ENCODE assay signal across 8 cellular contexts in the genomic region with DNA sequence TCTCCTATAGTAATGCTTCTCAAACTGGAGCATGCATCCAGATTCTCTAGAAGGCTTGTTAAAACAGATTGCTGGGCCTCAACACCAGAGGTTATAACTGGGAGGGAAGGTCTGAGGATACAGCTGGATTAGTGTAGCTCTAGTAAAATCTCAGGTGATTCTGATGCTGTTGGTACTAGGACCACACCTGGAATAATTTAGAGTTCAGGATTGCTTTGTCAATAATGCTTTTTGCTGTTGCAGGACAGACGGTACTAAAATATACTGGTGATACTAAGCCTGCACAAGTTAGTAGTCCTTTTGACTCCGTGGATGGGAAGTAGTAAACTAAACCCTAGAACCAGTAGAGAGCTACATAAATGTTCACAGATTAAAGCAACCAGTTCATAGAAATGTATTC.
A peak's percentile ranks its signal among the peaks of the same experiment; 100 is the strongest.
DNase-seq lines count a peak whose midpoint lies in the region; ATAC-seq and TF ChIP-seq lines count a peak whose summit lies in the region.

No MANE protein-coding gene starts in this region.

- H3K9me2 ChIP-seq in OCI-LY7 (ENCODE audit: insufficient read depth, low read length) = no peaks in the 10 kb centered on the region

- DNase-seq in NCI-H1105 treated with DMSO at 0.1 percent for 48 hours (lab: John Stamatoyannopoulos, UW) (peak; percentile 26), NCI-H1105 (lab: John Stamatoyannopoulos, UW) (no peak), OCI-LY7 (ENCODE audit: low spot score) (peak; percentile 39), HK-2 (ENCODE audit: unreplicated experiment) (no peak), UCSD-AML1 (lab: John Stamatoyannopoulos, UW; ENCODE audit: unreplicated experiment) (no peak)

- 43 to 57% methylated on average over 2 of the region's 2 CpGs for WGBS in ectodermal cell, 2 experiments

- intact Hi-C loops in OCI-LY7 (cut with micrococcal nuclease; ENCODE audit: unreplicated experiment) = loop anchor here (1.0 to 10.0 kb wide), 7 partner anchors 181 to 1509 kb away; a partner anchor contains a TSS

- no TSS peak for BruUV-seq in OCI-LY7 (replicated peaks; lab: Mats Ljungman, UMichigan)

- peaks cover 7% of the 10 kb centered on the region; the same call in 1 of the 2 replicates for H3K79me2 ChIP-seq in OCI-LY7 (ENCODE audit: insufficient read depth, low read depth, low read length)

- no peak for TF ChIP-seq CTCF in OCI-LY7 (conservative IDR thresholded peaks at IDR 0.05; ENCODE audit: low read length)
- TF ChIP-seq CTCF in neutrophil (IDR thresholded peaks at IDR 0.05) = no peak

- H3K4me1 ChIP-seq in OCI-LY7 (ENCODE audit: insufficient read depth, low read length, poor library complexity, severe bottlenecking) (peaks cover 62% of the 10 kb centered on the region), ectodermal cell (ENCODE audit: control insufficient read depth, insufficient read depth, low read length) (peaks cover 16% of the 10 kb centered on the region), neutrophil (ENCODE audit: control insufficient read depth in 1 of 2, insufficient read depth in 1 of 2, low read depth in 1 of 2, low read length in 1 of 2) (peaks cover 31 to 32% of the 10 kb centered on the region in 2 experiments)

- ATAC-seq in GM21723 (IDR thresholded peaks at IDR 0.05; ENCODE audit: unreplicated experiment) = no peak

- peak overlapping the region; percentile 80 for H3K4me3 ChIP-seq in OCI-LY7 (ENCODE audit: low read depth, low read length, poor library complexity, severe bottlenecking)
- H3K4me3 ChIP-seq in ectodermal cell (ENCODE audit: insufficient read depth, low read depth, low read length) = peak overlapping the region; percentile 49
- H3K4me3 ChIP-seq in neutrophil (ENCODE audit: low read depth in 1 of 2, low read length in 1 of 2) = peak overlapping the region; percentile 65 to 79

- no peaks in the 10 kb centered on the region for H4K20me1 ChIP-seq in OCI-LY7 (ENCODE audit: insufficient read depth, low read length)

- POLR2A ChIA-PET in OCI-LY7 (lab: Charles Lee) = interaction anchor here (0.5 to 3.1 kb wide), 13 partner anchors 10 to 536 kb away, joined by 3 to 37 read pairs (median 4); no protein-coding TSS in a partner anchor

- no peaks in the 10 kb centered on the region for H3K36me3 ChIP-seq in OCI-LY7 (ENCODE audit: insufficient read depth, low read length)
- H3K36me3 ChIP-seq in ectodermal cell (ENCODE audit: control insufficient read depth, insufficient read depth, low read length) = no peaks in the 10 kb centered on the region
- no peaks in the 10 kb centered on the region for H3K36me3 ChIP-seq in neutrophil

- CTCF ChIA-PET in OCI-LY7 (lab: Charles Lee; ENCODE audit: unreplicated experiment) = interaction anchor here (0.9 to 1.4 kb wide), 2 partner anchors 181 to 183 kb away, joined by 4 to 5 read pairs; no protein-coding TSS in a partner anchor

- peaks cover 9% of the 10 kb centered on the region; the same call in 1 of the 2 replicates for H3K9me3 ChIP-seq in OCI-LY7 (ENCODE audit: low read length)
- H3K9me3 ChIP-seq in ectodermal cell (ENCODE audit: control insufficient read depth, low read length) = no peaks in the 10 kb centered on the region
- no peaks in the 10 kb centered on the region for H3K9me3 ChIP-seq in neutrophil

- peak overlapping the region; percentile 98 for H3K27ac ChIP-seq in OCI-LY7 (ENCODE audit: low read depth, low read length, poor library complexity, severe bottlenecking)
- peak overlapping the region; percentile 99 for H3K27ac ChIP-seq in ectodermal cell (ENCODE audit: insufficient read depth, low read depth, low read length, poor library complexity, severe bottlenecking)
- H3K27ac ChIP-seq in neutrophil = peak overlapping the region; percentile 93

- H3K4me2 ChIP-seq in OCI-LY7 (ENCODE audit: low read length) = peak overlapping the region; percentile 85

- H3K27me3 ChIP-seq in ectodermal cell (ENCODE audit: control insufficient read depth, insufficient read depth, low read length, poor library complexity, severe bottlenecking) (no peaks in the 10 kb centered on the region), neutrophil (no peaks in the 10 kb centered on the region)

- H2AFZ ChIP-seq in OCI-LY7 (ENCODE audit: low read length) = peak overlapping the region; percentile 98; the same call in 1 of the 2 replicates

Comparison
In these comparisons a context has a peak if more than half of its experiments do, and no peak if none do; other contexts are left out.
1. DNase-seq: peak in NCI-H1105 treated with DMSO at 0.1 percent for 48 hours (single experiment) and OCI-LY7 (single experiment); none in NCI-H1105 (single experiment), HK-2 (single experiment) and UCSD-AML1 (single experiment).
2. Peak in every context shown above with its lines, with median percentiles within 50 percentile points of each other: H3K27ac ChIP-seq and H3K4me3 ChIP-seq.